In the genomic region with DNA sequence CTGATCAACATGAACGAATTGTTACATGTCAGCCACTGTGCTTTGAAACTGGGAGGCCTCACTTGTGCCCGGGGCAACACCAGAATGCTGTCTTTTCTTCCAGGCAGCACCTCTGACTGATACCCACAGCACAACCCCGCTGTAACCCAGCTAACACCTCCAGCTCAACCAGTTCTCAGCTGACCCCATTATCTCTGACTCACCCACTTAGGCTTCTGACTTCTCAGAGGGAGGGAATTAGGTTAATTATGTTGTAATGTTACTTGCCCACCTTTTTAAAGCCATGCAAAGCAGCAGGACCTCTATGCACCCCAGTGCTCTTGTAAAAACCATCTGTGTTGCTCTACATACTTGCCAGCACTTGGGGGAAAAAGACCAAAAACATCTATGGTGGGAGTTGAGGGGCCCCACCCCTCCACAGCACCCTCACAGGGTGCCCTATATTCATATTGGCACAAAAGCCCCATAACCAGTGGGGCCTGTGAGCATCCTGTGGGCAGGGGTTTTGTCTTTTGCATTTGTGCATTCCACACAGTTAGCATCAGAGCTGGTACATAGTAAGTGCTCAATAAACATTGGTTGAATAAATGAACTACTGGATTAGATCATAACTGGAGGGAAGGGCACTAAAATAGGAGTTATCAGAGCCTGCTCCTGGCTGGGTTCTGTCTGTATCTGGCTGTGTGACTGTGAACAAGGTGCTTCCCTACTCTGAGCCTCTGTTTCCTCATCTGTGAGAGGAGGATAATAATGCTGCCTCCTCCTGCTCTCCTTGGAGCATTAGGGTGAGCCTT, we compare ENCODE assay signal across 13 cellular contexts. TPM values are rescaled to one million over a fixed set of nuclear protein-coding genes. Genes with fewer than 3 reads are reported as not detected.
DNase-seq lines count a peak whose midpoint lies in the region; FAIRE-seq lines count a peak whose summit lies in the region.
"Had no signal": no experiment of that assay in that cellular context is flagged by ENCODE, and none has a peak within 500 bp of the region (broad histone marks: within the 10 kb centered on the region; RNA-seq: fewer than 3 reads in every experiment).

No MANE protein-coding gene starts in this region.

- peaks cover 4 to 10% of the 10 kb centered on the region in 2 donors for H3K27me3 Mint-ChIP-seq in CD8-positive, alpha-beta memory T cell

- POLR2A ChIA-PET in CD8-positive, alpha-beta memory T cell (lab: Charles Lee): no interaction called here

- H3K9ac ChIP-seq in NT2/D1 (ENCODE audit: insufficient read length, low read depth): no peak overlapping the region
- H3K9ac ChIP-seq: BLaER1 treated with 17β-estradiol and CSF1 and Interleukin-3, amounts not matched to agents 10 nM and 100 nM had no signal

- no peaks in the 10 kb centered on the region for H3K9me3 ChIP-seq in CD8-positive, alpha-beta memory T cell (ENCODE audit: low read length)
- H3K9me3 ChIP-seq in NT2/D1 (ENCODE audit: insufficient read depth, low read length): no peaks in the 10 kb centered on the region

- H3K27me3 ChIP-seq in CD8-positive, alpha-beta memory T cell (ENCODE audit: insufficient read depth, low read length, poor library complexity, severe bottlenecking): no peaks in the 10 kb centered on the region
- H3K27me3 ChIP-seq in NT2/D1 (ENCODE audit: insufficient read depth, insufficient read length): no peaks in the 10 kb centered on the region
- H3K27me3 ChIP-seq: BLaER1 treated with 17β-estradiol and CSF1 and Interleukin-3, amounts not matched to agents 10 nM and 100 nM had no signal

- no peaks in the 10 kb centered on the region for H3K36me3 ChIP-seq in CD8-positive, alpha-beta memory T cell (ENCODE audit: insufficient read depth, low read length)
- no peaks in the 10 kb centered on the region for H3K36me3 ChIP-seq in NT2/D1 (ENCODE audit: insufficient read depth, insufficient read length, low read length)
- H3K36me3 ChIP-seq: BLaER1 treated with 17β-estradiol and CSF1 and Interleukin-3, amounts not matched to agents 10 nM and 100 nM had no signal

- CTCF ChIA-PET in CD8-positive, alpha-beta memory T cell (lab: Charles Lee): interaction anchor here (1.7 kb wide), 1 partner anchor 12 kb away, joined by 3 read pairs; no protein-coding TSS in a partner anchor

- FAIRE-seq in frontal cortex (lab: Jason Lieb, UNC): no peak

- H3K9me3 Mint-ChIP-seq in CD8-positive, alpha-beta memory T cell: no peaks in the 10 kb centered on the region
- H3K9me3 Mint-ChIP-seq: nephron had no signal

- peak in 2 of 5 donors; percentile 11 to 15 for DNase-seq in CD8-positive, alpha-beta memory T cell
- peak; percentile 27 for DNase-seq in HK-2 (ENCODE audit: unreplicated experiment)
- DNase-seq in NT2/D1 (ENCODE audit: low read depth, low spot score): peak; percentile 36
- DNase-seq in iPS-NIHi11 (ENCODE audit: low spot score): peak; percentile 42
- DNase-seq in frontal cortex (ENCODE audit: low spot score in 2 of 2): no peak
- no peak for DNase-seq in stimulated activated CD8-positive, alpha-beta memory T cell treated with anti-CD3 and anti-CD28 coated beads, Interleukin-4, amount 100 ng/mL, for 48 hours
- no peak for DNase-seq in NCI-H774 (lab: John Stamatoyannopoulos, UW)
- DNase-seq in activated CD4-positive, alpha-beta T cell treated with anti-CD3 and anti-CD28 coated beads for 1 hour: no peak
- DNase-seq: effector CD8-positive, alpha-beta T cell; NCI-H2081 had no signal

- H3K36me3 Mint-ChIP-seq in CD8-positive, alpha-beta memory T cell: no peaks in the 10 kb centered on the region
- H3K36me3 Mint-ChIP-seq: activated naive CD8-positive, alpha-beta T cell had no signal

- H3K4me3 Mint-ChIP-seq in CD8-positive, alpha-beta memory T cell: peak overlapping the region in 1 of 7 donors; percentile 5
- H3K4me3 Mint-ChIP-seq: activated naive CD8-positive, alpha-beta T cell; nephron had no signal

- peaks cover 0 to 4% (median 2%) of the 10 kb centered on the region in 3 donors for H3K4me1 Mint-ChIP-seq in CD8-positive, alpha-beta memory T cell

- H3K4me3 ChIP-seq in CD8-positive, alpha-beta memory T cell (ENCODE audit: low read length): no peak overlapping the region
- H3K4me3 ChIP-seq in NT2/D1 (ENCODE audit: insufficient read length, low read depth): no peak overlapping the region
- H3K4me3 ChIP-seq: BLaER1 treated with 17β-estradiol and CSF1 and Interleukin-3, amounts not matched to agents 10 nM and 100 nM had no signal

- H3K27ac ChIP-seq in CD8-positive, alpha-beta memory T cell (ENCODE audit: low read depth, low read length): no peak overlapping the region

- H3K27ac Mint-ChIP-seq in CD8-positive, alpha-beta memory T cell: peak overlapping the region in 6 of 8 donors; percentile 11 to 87 (median 65)
- H3K27ac Mint-ChIP-seq: activated naive CD8-positive, alpha-beta T cell; nephron had no signal

- H3K4me1 ChIP-seq in CD8-positive, alpha-beta memory T cell (ENCODE audit: insufficient read depth, low read length): no peaks in the 10 kb centered on the region
- no peaks in the 10 kb centered on the region for H3K4me1 ChIP-seq in NT2/D1 (ENCODE audit: insufficient read depth, insufficient read length)

RNA-seq across cellular contexts. Expression of a gene that starts 22.3 kb away (rescaled TPM):
- total RNA-seq in CD8-positive, alpha-beta memory T cell: not detected
- polyA plus RNA-seq in CD8-positive, alpha-beta memory T cell: not detected
- total RNA-seq in frontal cortex: under 0.01 TPM

RNA-seq across cellular contexts. Expression of a gene that starts 44.6 kb away (rescaled TPM):
- total RNA-seq in CD8-positive, alpha-beta memory T cell: not detected
- not detected for polyA plus RNA-seq in CD8-positive, alpha-beta memory T cell
- not detected for total RNA-seq in frontal cortex

Comparison
In these comparisons a context has a peak if more than half of its experiments do, and no peak if none do; other contexts are left out.
1. DNase-seq: peak in HK-2 (single experiment), NT2/D1 (single experiment) and iPS-NIHi11 (single experiment); none in frontal cortex (0 of 2), stimulated activated CD8-positive, alpha-beta memory T cell treated with anti-CD3 and anti-CD28 coated beads, Interleukin-4, amount 100 ng/mL, for 48 hours (single experiment), NCI-H774 (single experiment) and activated CD4-positive, alpha-beta T cell treated with anti-CD3 and anti-CD28 coated beads for 1 hour (single experiment).